9 cellular contexts compared by ENCODE assay signal in the genomic region with DNA sequence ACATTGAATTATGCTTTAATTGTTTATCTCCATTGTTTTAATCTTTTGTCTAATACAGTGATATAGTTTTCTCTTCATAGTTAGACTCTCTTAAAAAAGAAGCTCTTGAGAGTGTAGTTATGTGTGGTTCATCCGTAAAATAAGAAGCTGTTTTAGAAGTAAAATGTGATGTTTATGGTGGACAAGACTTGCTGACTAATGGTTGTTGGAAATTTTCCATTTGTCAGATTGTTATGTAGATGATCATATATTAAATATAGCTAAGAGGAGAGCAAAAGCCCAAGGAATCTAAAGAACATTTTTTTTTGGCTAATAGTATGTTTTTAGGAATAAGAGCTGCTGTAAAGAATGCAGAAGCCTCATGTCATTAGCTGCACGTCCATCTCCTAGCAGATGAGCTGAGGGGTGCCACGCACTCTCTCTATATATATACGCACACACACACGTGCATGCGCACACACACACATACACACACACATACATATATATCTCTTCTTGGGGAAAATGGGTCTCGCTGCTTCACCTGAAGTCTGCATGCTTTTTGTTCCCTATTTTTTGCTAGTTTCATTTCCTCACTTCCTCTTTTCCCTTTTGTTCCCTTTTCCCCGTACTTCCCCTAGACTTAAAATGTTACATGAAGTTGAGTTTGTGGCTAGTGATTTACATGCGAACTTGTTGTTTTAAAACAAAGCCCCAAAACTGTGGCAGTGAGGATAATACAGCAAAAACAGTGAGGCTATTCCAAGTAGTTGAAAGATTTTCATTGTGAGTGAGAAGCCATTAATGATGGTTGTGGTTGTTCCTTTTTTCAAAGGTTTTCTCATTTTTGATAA.
A peak's percentile ranks its signal among the peaks of the same experiment; 100 is the strongest.
DNase-seq lines count a peak whose midpoint lies in the region; ATAC-seq and TF ChIP-seq lines count a peak whose summit lies in the region.
"Had no signal": no experiment of that assay in that cellular context is flagged by ENCODE, and none has a peak within 500 bp of the region (broad histone marks: within the 10 kb centered on the region; RNA-seq: fewer than 3 reads in every experiment).

No MANE protein-coding gene starts in this region.

- peaks cover 90% of the 10 kb centered on the region for H3K4me1 ChIP-seq in CD4-positive, alpha-beta memory T cell (ENCODE audit: insufficient read depth, low read length)
- peaks cover 10 to 13% of the 10 kb centered on the region in 2 donors for H3K4me1 ChIP-seq in lung (ENCODE audit: control insufficient read depth in 2 of 2, insufficient read depth in 2 of 2, low read length in 2 of 2)

- POLR2A ChIA-PET in CD4-positive, alpha-beta memory T cell (lab: Charles Lee; ENCODE audit: partially characterized antibody), result interaction anchor here (1.0 kb wide), 2 partner anchors 73 to 134 kb away, joined by 3 to 4 read pairs; no protein-coding TSS in a partner anchor
- POLR2A ChIA-PET in activated CD8-positive, alpha-beta T cell treated with anti-CD3 and anti-CD28 coated beads, Interleukin-2, amount 10 ng/mL, durations not matched to agents 7 days and 5 days (lab: Charles Lee), result interaction anchor here (0.6 kb wide), 1 partner anchor 93 kb away, joined by 3 read pairs; no protein-coding TSS in a partner anchor

- peaks cover 4% of the 10 kb centered on the region for H3K36me3 ChIP-seq in CD4-positive, alpha-beta memory T cell (ENCODE audit: insufficient read depth, low read length)
- peaks cover 1 to 3% of the 10 kb centered on the region in 2 donors for H3K36me3 ChIP-seq in lung (ENCODE audit: control insufficient read depth in 2 of 2, insufficient read depth in 2 of 2, low read length in 2 of 2)

- no peak for TF ChIP-seq CTCF in lung (IDR thresholded peaks at IDR 0.05; ENCODE audit: control extremely low read depth, extremely low read depth)

- ATAC-seq in GM19397 (IDR thresholded peaks at IDR 0.05; ENCODE audit: unreplicated experiment), result peak; percentile 79
- ATAC-seq in HG03354 (IDR thresholded peaks at IDR 0.05; ENCODE audit: poor library complexity, severe bottlenecking, unreplicated experiment), result peak; percentile 84
- no peak for ATAC-seq in activated CD8-positive, alpha-beta T cell treated with anti-CD3 and anti-CD28 coated beads, Interleukin-2, amount 10 ng/mL, durations not matched to agents 7 days and 5 days
- ATAC-seq in lung (ENCODE audit: insufficient read depth, low FRiP score), result peak; percentile 16

- H3K27me3 ChIP-seq in CD4-positive, alpha-beta memory T cell (ENCODE audit: insufficient read depth, low read length), result no peaks in the 10 kb centered on the region
- H3K27me3 ChIP-seq in lung (ENCODE audit: control insufficient read depth, insufficient read depth), result no peaks in the 10 kb centered on the region

- no peaks in the 10 kb centered on the region for H3K9me3 ChIP-seq in CD4-positive, alpha-beta memory T cell (ENCODE audit: control insufficient read depth in 1 of 2, low read length in 2 of 2)
- H3K9me3 ChIP-seq in lung (ENCODE audit: control insufficient read depth in 2 of 2, insufficient read depth in 1 of 2, low read length in 1 of 2), result no peaks in the 10 kb centered on the region

- H3K4me3 Mint-ChIP-seq in CD4-positive, alpha-beta memory T cell, result peak overlapping the region in 4 of 8 donors; percentile 27 to 66 (median 42)
- no peak overlapping the region for H3K4me3 Mint-ChIP-seq in activated CD8-positive, alpha-beta T cell treated with anti-CD3 and anti-CD28 coated beads, Interleukin-2, amount 10 ng/mL, durations not matched to agents 7 days and 5 days

- peaks cover 58 to 89% (median 70%) of the 10 kb centered on the region in 4 donors for H3K4me1 Mint-ChIP-seq in CD4-positive, alpha-beta memory T cell
- H3K4me1 Mint-ChIP-seq in activated CD8-positive, alpha-beta T cell treated with anti-CD3 and anti-CD28 coated beads, Interleukin-2, amount 10 ng/mL, durations not matched to agents 7 days and 5 days (ENCODE audit: low read depth), result peaks cover 47% of the 10 kb centered on the region

- H3K4me3 ChIP-seq in CD4-positive, alpha-beta memory T cell (ENCODE audit: low read length in 2 of 2), result no peak overlapping the region
- H3K4me3 ChIP-seq in lung, result no peak overlapping the region

- 23 to 49% methylated on average over 9 of the region's 9 CpGs for WGBS in lung, 2 donors

- DNase-seq in CD4-positive, alpha-beta memory T cell, result no peak
- DNase-seq in activated CD8-positive, alpha-beta T cell treated with anti-CD3 and anti-CD28 coated beads, Interleukin-2, amount 10 ng/mL, durations not matched to agents 7 days and 5 days, result no peak
- DNase-seq in lung (ENCODE audit: low spot score), result no peak
- DNase-seq in GM03348 (ENCODE audit: low spot score), result no peak
- DNase-seq in HT-29 (ENCODE audit: low spot score), result no peak
- DNase-seq in SHP77 treated with DMSO at 0.1 percent for 48 hours (lab: John Stamatoyannopoulos, UW), result no peak

- peaks cover 0 to 3% (median 0%) of the 10 kb centered on the region in 8 donors for H3K9me3 Mint-ChIP-seq in CD4-positive, alpha-beta memory T cell
- H3K9me3 Mint-ChIP-seq in activated CD8-positive, alpha-beta T cell treated with anti-CD3 and anti-CD28 coated beads, Interleukin-2, amount 10 ng/mL, durations not matched to agents 7 days and 5 days (ENCODE audit: insufficient read depth), result no peaks in the 10 kb centered on the region

- no peaks in the 10 kb centered on the region for H3K27me3 Mint-ChIP-seq in CD4-positive, alpha-beta memory T cell
- H3K27me3 Mint-ChIP-seq in activated CD8-positive, alpha-beta T cell treated with anti-CD3 and anti-CD28 coated beads, Interleukin-2, amount 10 ng/mL, durations not matched to agents 7 days and 5 days (ENCODE audit: low read depth), result no peaks in the 10 kb centered on the region

- peaks cover 42 to 63% of the 10 kb centered on the region in 2 donors for H3K36me3 Mint-ChIP-seq in CD4-positive, alpha-beta memory T cell
- peaks cover 53% of the 10 kb centered on the region for H3K36me3 Mint-ChIP-seq in activated CD8-positive, alpha-beta T cell treated with anti-CD3 and anti-CD28 coated beads, Interleukin-2, amount 10 ng/mL, durations not matched to agents 7 days and 5 days (ENCODE audit: low read depth)

- intact Hi-C loops in CD4-positive, alpha-beta memory T cell (cut with micrococcal nuclease), result loop anchor here (2.0 to 5.0 kb wide), 2 partner anchors 14 to 39 kb away; no protein-coding TSS in a partner anchor

- no peak overlapping the region for H3K27ac ChIP-seq in CD4-positive, alpha-beta memory T cell (ENCODE audit: low read depth, low read length)
- H3K27ac ChIP-seq in lung (ENCODE audit: low read depth in 1 of 2, low read length in 1 of 2), result peak overlapping the region in 1 of 2 donors; percentile 26
- H3K27ac ChIP-seq: epithelial cell of prostate had no signal

- H3K27ac Mint-ChIP-seq in CD4-positive, alpha-beta memory T cell, result peak overlapping the region in 6 of 7 donors; percentile 6 to 86 (median 50)
- H3K27ac Mint-ChIP-seq in activated CD8-positive, alpha-beta T cell treated with anti-CD3 and anti-CD28 coated beads, Interleukin-2, amount 10 ng/mL, durations not matched to agents 7 days and 5 days, result peak overlapping the region; percentile 46

- CTCF ChIA-PET in CD4-positive, alpha-beta memory T cell (lab: Charles Lee; ENCODE audit: partially characterized antibody), result interaction anchor here (0.6 to 1.8 kb wide), 2 partner anchors 68 to 80 kb away, joined by 3 to 4 read pairs; no protein-coding TSS in a partner anchor
- CTCF ChIA-PET in activated CD8-positive, alpha-beta T cell treated with anti-CD3 and anti-CD28 coated beads, Interleukin-2, amount 10 ng/mL, durations not matched to agents 7 days and 5 days (lab: Charles Lee), result interaction anchor here (1.2 kb wide), 1 partner anchor 304 kb away, joined by 3 read pairs; no protein-coding TSS in a partner anchor
